Comparison of ENCODE assay signal across 9 cellular contexts in the genomic region with DNA sequence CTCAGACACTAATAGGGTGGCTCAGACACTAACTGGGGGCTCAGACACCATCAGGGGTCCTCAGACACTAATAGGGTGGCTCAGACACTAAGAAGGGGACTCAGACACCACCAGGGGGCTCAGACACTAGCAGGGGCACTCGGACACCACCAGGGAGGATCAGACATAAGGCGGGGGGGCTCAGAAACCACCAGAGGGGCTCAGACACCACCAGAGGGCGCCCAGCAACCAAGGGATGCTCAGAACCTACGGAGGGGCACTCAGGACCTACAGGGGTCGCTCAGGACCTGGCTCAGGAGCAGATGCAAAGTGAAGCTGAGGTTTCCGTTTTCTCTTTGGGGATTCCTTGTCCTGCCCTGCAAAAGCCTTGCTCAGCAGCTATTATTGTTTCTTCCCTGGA.
DNase-seq lines count a peak whose midpoint lies in the region; ATAC-seq and TF ChIP-seq lines count a peak whose summit lies in the region.
"Had no signal": no experiment of that assay in that cellular context is flagged by ENCODE, and none has a peak within 500 bp of the region (broad histone marks: within the 10 kb centered on the region; RNA-seq: fewer than 3 reads in every experiment).

No MANE protein-coding gene starts in this region.

- ATAC-seq in SK-N-SH treated with all-trans-retinoic acid at 6 μM for 48 hours (peak; percentile 49), HG03457 (IDR thresholded peaks at IDR 0.05; ENCODE audit: unreplicated experiment) (no peak)

- TF ChIP-seq CTCF in HEK293 (tag by site-specific recombination; IDR thresholded peaks at IDR 0.05) (peak; percentile 85), chondrocyte (IDR thresholded peaks at IDR 0.05) (no peak)

- CTCF ChIA-PET in HEK293 (lab: Yijun Ruan, JAX): interaction anchor here (0.7 to 1.5 kb wide), 8 partner anchors 13 to 140 kb away, joined by 3 to 8 read pairs (median 4); no protein-coding TSS in a partner anchor
- CTCF ChIA-PET in activated naive CD4-positive, alpha-beta T cell treated with anti-CD3 and anti-CD28 coated beads, Interleukin-2, amount 10 ng/mL, durations not matched to agents 7 days and 5 days (lab: Charles Lee): interaction anchor here (0.6 to 3.3 kb wide), 9 partner anchors 10 to 84 kb away, joined by 3 to 32 read pairs (median 5); no protein-coding TSS in a partner anchor

- H3K4me3 Mint-ChIP-seq in activated naive CD4-positive, alpha-beta T cell treated with anti-CD3 and anti-CD28 coated beads, Interleukin-2, amount 10 ng/mL, durations not matched to agents 7 days and 5 days: no peak overlapping the region
- H3K4me3 Mint-ChIP-seq in chondrocyte (ENCODE audit: unreplicated experiment): no peak overlapping the region
- H3K4me3 Mint-ChIP-seq: nephron had no signal

- no peak overlapping the region for H3K27ac ChIP-seq in HEK293 (ENCODE audit: extremely low read depth, low read depth, low read length)

- H3K4me3 ChIP-seq in HEK293 (ENCODE audit: low read depth, low read length): no peak overlapping the region

- peaks cover 31% of the 10 kb centered on the region for H3K27me3 Mint-ChIP-seq in activated naive CD4-positive, alpha-beta T cell treated with anti-CD3 and anti-CD28 coated beads, Interleukin-2, amount 10 ng/mL, durations not matched to agents 7 days and 5 days
- H3K27me3 Mint-ChIP-seq in chondrocyte (ENCODE audit: low read depth): no peaks in the 10 kb centered on the region

- H3K4me1 ChIP-seq in HEK293 (ENCODE audit: control insufficient read depth, insufficient read depth, low read length): no peaks in the 10 kb centered on the region

- peak; percentile 72 for DNase-seq in activated naive CD4-positive, alpha-beta T cell treated with anti-CD3 and anti-CD28 coated beads, Interleukin-2, amount 10 ng/mL, durations not matched to agents 7 days and 5 days
- DNase-seq in stimulated activated CD8-positive, alpha-beta memory T cell treated with anti-CD3 and anti-CD28 coated beads, Interleukin-15, amount 100 ng/mL, for 4 hours (ENCODE audit: low read depth in 2 of 2): peak; percentile 39 to 48
- no peak for DNase-seq in retina
- DNase-seq in hypothalamus (lab: John Stamatoyannopoulos, UW): no peak
- no peak for DNase-seq in chondrocyte (ENCODE audit: low spot score)

- H3K4me1 Mint-ChIP-seq in activated naive CD4-positive, alpha-beta T cell treated with anti-CD3 and anti-CD28 coated beads, Interleukin-2, amount 10 ng/mL, durations not matched to agents 7 days and 5 days: peaks cover 1% of the 10 kb centered on the region
- H3K4me1 Mint-ChIP-seq in chondrocyte (ENCODE audit: low read depth): no peaks in the 10 kb centered on the region
- H3K4me1 Mint-ChIP-seq: nephron had no signal

- H3K9me3 ChIP-seq in HEK293 (ENCODE audit: control insufficient read depth, insufficient read depth, low read depth, low read length): no peaks in the 10 kb centered on the region

- no peaks in the 10 kb centered on the region for H3K9me3 Mint-ChIP-seq in activated naive CD4-positive, alpha-beta T cell treated with anti-CD3 and anti-CD28 coated beads, Interleukin-2, amount 10 ng/mL, durations not matched to agents 7 days and 5 days
- peaks cover 74% of the 10 kb centered on the region for H3K9me3 Mint-ChIP-seq in chondrocyte (ENCODE audit: low read depth)

- no peak overlapping the region for H3K27ac Mint-ChIP-seq in activated naive CD4-positive, alpha-beta T cell treated with anti-CD3 and anti-CD28 coated beads, Interleukin-2, amount 10 ng/mL, durations not matched to agents 7 days and 5 days
- no peak overlapping the region for H3K27ac Mint-ChIP-seq in chondrocyte (ENCODE audit: unreplicated experiment)
- H3K27ac Mint-ChIP-seq: nephron had no signal

- POLR2A ChIA-PET in HEK293 (lab: Yijun Ruan, JAX): no interaction called here

- no peaks in the 10 kb centered on the region for H3K36me3 ChIP-seq in HEK293 (ENCODE audit: control insufficient read depth in 2 of 2, insufficient read depth in 1 of 2, low read length in 2 of 2)

- H3K36me3 Mint-ChIP-seq in activated naive CD4-positive, alpha-beta T cell treated with anti-CD3 and anti-CD28 coated beads, Interleukin-2, amount 10 ng/mL, durations not matched to agents 7 days and 5 days: no peaks in the 10 kb centered on the region
- H3K36me3 Mint-ChIP-seq in chondrocyte (ENCODE audit: low read depth): peaks cover 2% of the 10 kb centered on the region

TF ChIP-seq in HEK293, 187 proteins besides CTCF, POLR2A, EP300 and RAD21:
- peak; percentile 34; the same call in 1 of the 2 replicates for TF ChIP-seq GLIS2 (tag by site-specific recombination; IDR thresholded peaks at IDR 0.05)
- TF ChIP-seq, protein P1, sequence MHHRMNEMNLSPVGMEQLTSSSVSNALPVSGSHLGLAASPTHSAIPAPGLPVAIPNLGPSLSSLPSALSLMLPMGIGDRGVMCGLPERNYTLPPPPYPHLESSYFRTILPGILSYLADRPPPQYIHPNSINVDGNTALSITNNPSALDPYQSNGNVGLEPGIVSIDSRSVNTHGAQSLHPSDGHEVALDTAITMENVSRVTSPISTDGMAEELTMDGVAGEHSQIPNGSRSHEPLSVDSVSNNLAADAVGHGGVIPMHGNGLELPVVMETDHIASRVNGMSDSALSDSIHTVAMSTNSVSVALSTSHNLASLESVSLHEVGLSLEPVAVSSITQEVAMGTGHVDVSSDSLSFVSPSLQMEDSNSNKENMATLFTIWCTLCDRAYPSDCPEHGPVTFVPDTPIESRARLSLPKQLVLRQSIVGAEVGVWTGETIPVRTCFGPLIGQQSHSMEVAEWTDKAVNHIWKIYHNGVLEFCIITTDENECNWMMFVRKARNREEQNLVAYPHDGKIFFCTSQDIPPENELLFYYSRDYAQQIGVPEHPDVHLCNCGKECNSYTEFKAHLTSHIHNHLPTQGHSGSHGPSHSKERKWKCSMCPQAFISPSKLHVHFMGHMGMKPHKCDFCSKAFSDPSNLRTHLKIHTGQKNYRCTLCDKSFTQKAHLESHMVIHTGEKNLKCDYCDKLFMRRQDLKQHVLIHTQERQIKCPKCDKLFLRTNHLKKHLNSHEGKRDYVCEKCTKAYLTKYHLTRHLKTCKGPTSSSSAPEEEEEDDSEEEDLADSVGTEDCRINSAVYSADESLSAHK (tag by site-specific recombination; IDR thresholded peaks at IDR 0.05): no peak
- no peak for TF ChIP-seq ZNF548 (tag by site-specific recombination; IDR thresholded peaks at IDR 0.05)
TF ChIP-seq in HEK293: peak in this region for 1.

TF ChIP-seq in SK-N-SH treated with all-trans-retinoic acid at 6 μM for 48 hours, 23 proteins besides CTCF, POLR2A, EP300 and RAD21 (continues in another document):
- no peak for TF ChIP-seq ZNF565 (CRISPR knock-in tag; conservative IDR thresholded peaks at IDR 0.05; ENCODE audit: low read depth)
- no peak for TF ChIP-seq ZNF8 (CRISPR knock-in tag; IDR thresholded peaks at IDR 0.05)
- TF ChIP-seq ZNF70 (CRISPR knock-in tag; IDR thresholded peaks at IDR 0.05): no peak
- TF ChIP-seq ZFP30 (CRISPR knock-in tag; IDR thresholded peaks at IDR 0.05): no peak
- TF ChIP-seq, protein P2, sequence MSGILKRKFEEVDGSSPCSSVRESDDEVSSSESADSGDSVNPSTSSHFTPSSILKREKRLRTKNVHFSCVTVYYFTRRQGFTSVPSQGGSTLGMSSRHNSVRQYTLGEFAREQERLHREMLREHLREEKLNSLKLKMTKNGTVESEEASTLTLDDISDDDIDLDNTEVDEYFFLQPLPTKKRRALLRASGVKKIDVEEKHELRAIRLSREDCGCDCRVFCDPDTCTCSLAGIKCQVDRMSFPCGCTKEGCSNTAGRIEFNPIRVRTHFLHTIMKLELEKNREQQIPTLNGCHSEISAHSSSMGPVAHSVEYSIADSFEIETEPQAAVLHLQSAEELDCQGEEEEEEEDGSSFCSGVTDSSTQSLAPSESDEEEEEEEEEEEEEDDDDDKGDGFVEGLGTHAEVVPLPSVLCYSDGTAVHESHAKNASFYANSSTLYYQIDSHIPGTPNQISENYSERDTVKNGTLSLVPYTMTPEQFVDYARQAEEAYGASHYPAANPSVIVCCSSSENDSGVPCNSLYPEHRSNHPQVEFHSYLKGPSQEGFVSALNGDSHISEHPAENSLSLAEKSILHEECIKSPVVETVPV (CRISPR knock-in tag; IDR thresholded peaks at IDR 0.05): no peak
- TF ChIP-seq, protein P3, sequence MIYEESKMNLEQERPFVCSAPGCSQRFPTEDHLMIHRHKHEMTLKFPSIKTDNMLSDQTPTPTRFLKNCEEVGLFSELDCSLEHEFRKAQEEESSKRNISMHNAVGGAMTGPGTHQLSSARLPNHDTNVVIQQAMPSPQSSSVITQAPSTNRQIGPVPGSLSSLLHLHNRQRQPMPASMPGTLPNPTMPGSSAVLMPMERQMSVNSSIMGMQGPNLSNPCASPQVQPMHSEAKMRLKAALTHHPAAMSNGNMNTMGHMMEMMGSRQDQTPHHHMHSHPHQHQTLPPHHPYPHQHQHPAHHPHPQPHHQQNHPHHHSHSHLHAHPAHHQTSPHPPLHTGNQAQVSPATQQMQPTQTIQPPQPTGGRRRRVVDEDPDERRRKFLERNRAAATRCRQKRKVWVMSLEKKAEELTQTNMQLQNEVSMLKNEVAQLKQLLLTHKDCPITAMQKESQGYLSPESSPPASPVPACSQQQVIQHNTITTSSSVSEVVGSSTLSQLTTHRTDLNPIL (CRISPR knock-in tag; IDR thresholded peaks at IDR 0.05; ENCODE audit: low read depth): no peak
- no peak for TF ChIP-seq PPARA (CRISPR knock-in tag; IDR thresholded peaks at IDR 0.05; ENCODE audit: borderline replicate concordance)
- TF ChIP-seq OSR1 (CRISPR knock-in tag; IDR thresholded peaks at IDR 0.05): no peak
- no peak for TF ChIP-seq CSDC2 (CRISPR knock-in tag; IDR thresholded peaks at IDR 0.05)
- TF ChIP-seq ISL1 (CRISPR knock-in tag; IDR thresholded peaks at IDR 0.05): no peak
- TF ChIP-seq ESRRG (CRISPR knock-in tag; IDR thresholded peaks at IDR 0.05): no peak
- TF ChIP-seq TOX (CRISPR knock-in tag; IDR thresholded peaks at IDR 0.05; ENCODE audit: borderline replicate concordance): no peak

Comparison
In these comparisons a context has a peak if more than half of its experiments do, and no peak if none do; other contexts are left out.
1. DNase-seq: peak in activated naive CD4-positive, alpha-beta T cell treated with anti-CD3 and anti-CD28 coated beads, Interleukin-2, amount 10 ng/mL, durations not matched to agents 7 days and 5 days (single experiment) and stimulated activated CD8-positive, alpha-beta memory T cell treated with anti-CD3 and anti-CD28 coated beads, Interleukin-15, amount 100 ng/mL, for 4 hours (2 of 2); none in retina (single experiment), hypothalamus (0 of 51) and chondrocyte (single experiment).